Comparison of ENCODE assay signal across 25 cellular contexts in genomic region chr16:28504707-28505404, GRCh38. TPM values are rescaled to one million over a fixed set of nuclear protein-coding genes. Genes with fewer than 3 reads are reported as not detected.
DNase-seq lines count a peak whose midpoint lies in the region; ATAC-seq, FAIRE-seq and TF ChIP-seq lines count a peak whose summit lies in the region.
"Had no signal": no experiment of that assay in that cellular context is flagged by ENCODE, and none has a peak within 500 bp of the region (broad histone marks: within the 10 kb centered on the region; RNA-seq: fewer than 3 reads in every experiment).

No MANE protein-coding gene starts in this region.

- no peaks in the 10 kb centered on the region for H3K27me3 Mint-ChIP-seq in stimulated activated naive CD8-positive, alpha-beta T cell treated with anti-CD3 and anti-CD28 coated beads, Interleukin-15, amount 100 ng/mL, for 72 hours
- H3K27me3 Mint-ChIP-seq: activated naive CD8-positive, alpha-beta T cell treated with anti-CD3 and anti-CD28 coated beads, Interleukin-2, amount 50 U/mL, for 24 hours; dendritic cell treated with granulocyte-macrophage colony-stimulating factor and Interleukin-4, amounts not matched to agents 40 ng/mL and 50 ng/mL, for 4 days; natural killer cell treated with Interleukin-12 subunit alpha and Interleukin-12 subunit beta and Interleukin-15 and Interleukin-18, amount 100 ng/mL, for 72 hours; stimulated activated naive CD8-positive, alpha-beta T cell treated with anti-CD3 and anti-CD28 coated beads, Interleukin-15, Interleukin-2, amounts not matched to agents 100 ng/mL and 50 ng/mL, for 24 hours had no signal

- peaks cover 26% of the 10 kb centered on the region for H3K4me1 Mint-ChIP-seq in stimulated activated naive CD8-positive, alpha-beta T cell treated with anti-CD3 and anti-CD28 coated beads, Interleukin-15, amount 100 ng/mL, for 72 hours

- peaks cover 0 to 6% of the 10 kb centered on the region in 2 donors for H3K4me1 ChIP-seq in kidney (ENCODE audit: control insufficient read depth in 1 of 2, insufficient read depth in 1 of 2, low read depth in 1 of 2, low read length in 2 of 2)
- H3K4me1 ChIP-seq: foreskin keratinocyte had no signal

- H3K36me3 ChIP-seq in kidney (ENCODE audit: control insufficient read depth in 1 of 2, insufficient read depth in 2 of 2, low read length in 2 of 2): no peaks in the 10 kb centered on the region
- H3K36me3 ChIP-seq: brain microvascular endothelial cell, upper lobe of left lung had no signal

- H3K4me3 ChIP-seq in kidney (ENCODE audit: low read length in 2 of 2): no peak overlapping the region
- H3K4me3 ChIP-seq: upper lobe of left lung had no signal

- no peak for TF ChIP-seq CTCF in C4-2B (conservative IDR thresholded peaks at IDR 0.05)
- TF ChIP-seq CTCF in kidney (IDR thresholded peaks at IDR 0.05; ENCODE audit: borderline replicate concordance, extremely low read depth, insufficient read depth): no peak

- intact Hi-C loops in kidney (cut with DNase I): no loop called here

- ATAC-seq in stimulated activated naive CD8-positive, alpha-beta T cell treated with anti-CD3 and anti-CD28 coated beads, Interleukin-15, amount 100 ng/mL, for 72 hours: no peak
- ATAC-seq in GM18867 (IDR thresholded peaks at IDR 0.05; ENCODE audit: unreplicated experiment): no peak
- ATAC-seq in GM19351 (IDR thresholded peaks at IDR 0.05; ENCODE audit: unreplicated experiment): no peak
- ATAC-seq: activated naive CD8-positive, alpha-beta T cell treated with anti-CD3 and anti-CD28 coated beads, Interleukin-2, amount 50 U/mL, for 24 hours; foreskin keratinocyte; natural killer cell treated with Interleukin-12 subunit alpha and Interleukin-12 subunit beta and Interleukin-15 and Interleukin-18, amount 100 ng/mL, for 72 hours had no signal

- H3K9me3 Mint-ChIP-seq in stimulated activated naive CD8-positive, alpha-beta T cell treated with anti-CD3 and anti-CD28 coated beads, Interleukin-15, amount 100 ng/mL, for 72 hours: no peaks in the 10 kb centered on the region
- H3K9me3 Mint-ChIP-seq: activated CD4-positive, alpha-beta T cell treated with anti-CD3 and anti-CD28 coated beads, Interleukin-2, amount 10 ng/mL, durations not matched to agents 24 days and 14 days; activated naive CD8-positive, alpha-beta T cell treated with anti-CD3 and anti-CD28 coated beads, Interleukin-2, amount 50 U/mL, for 24 hours; dendritic cell treated with granulocyte-macrophage colony-stimulating factor and Interleukin-4, amounts not matched to agents 40 ng/mL and 50 ng/mL, for 4 days; natural killer cell treated with Interleukin-12 subunit alpha and Interleukin-12 subunit beta and Interleukin-15 and Interleukin-18, amount 100 ng/mL, for 72 hours; stimulated activated naive CD8-positive, alpha-beta T cell treated with anti-CD3 and anti-CD28 coated beads, Interleukin-15, Interleukin-2, amounts not matched to agents 100 ng/mL and 50 ng/mL, for 24 hours had no signal

- DNase-seq in DMS79 treated with DMSO at 0.1 percent for 48 hours (lab: John Stamatoyannopoulos, UW) (peak; percentile 35), NCI-H69 (lab: John Stamatoyannopoulos, UW) (peak; percentile 74), kidney (peak; percentile 90), HK-2 (ENCODE audit: unreplicated experiment) (no peak)
- DNase-seq in stimulated activated naive CD8-positive, alpha-beta T cell treated with anti-CD3 and anti-CD28 coated beads, Interleukin-15, amount 100 ng/mL, for 72 hours: no peak
- DNase-seq: activated CD4-positive, alpha-beta T cell treated with anti-CD3 and anti-CD28 coated beads, Interleukin-2, amount 10 ng/mL, durations not matched to agents 24 days and 14 days; activated naive CD8-positive, alpha-beta T cell treated with anti-CD3 and anti-CD28 coated beads, Interleukin-2, amount 50 U/mL, for 24 hours; AML-193; brain microvascular endothelial cell; foreskin keratinocyte; hypothalamus; KG1; mesendoderm; NCI-H2227 treated with DMSO at 0.1 percent for 48 hours; stimulated activated CD4-positive, alpha-beta T cell treated with anti-CD3 and anti-CD28 coated beads, Interleukin-1b, Interleukin-23, amount 100 ng/mL, for 48 hours; SW 1271; upper lobe of left lung had no signal

- H3K9me3 ChIP-seq in kidney (ENCODE audit: control insufficient read depth in 1 of 2, low read length in 2 of 2): no peaks in the 10 kb centered on the region
- H3K9me3 ChIP-seq: upper lobe of left lung had no signal

- no peak overlapping the region for H3K9ac ChIP-seq in kidney (ENCODE audit: low read length in 2 of 2)

- peak overlapping the region in 1 of 2 donors; percentile 69 for H3K27ac Mint-ChIP-seq in stimulated activated naive CD8-positive, alpha-beta T cell treated with anti-CD3 and anti-CD28 coated beads, Interleukin-15, amount 100 ng/mL, for 72 hours
- H3K27ac Mint-ChIP-seq: activated CD4-positive, alpha-beta T cell treated with anti-CD3 and anti-CD28 coated beads, Interleukin-2, amount 10 ng/mL, durations not matched to agents 24 days and 14 days; activated naive CD8-positive, alpha-beta T cell treated with anti-CD3 and anti-CD28 coated beads, Interleukin-2, amount 50 U/mL, for 24 hours; dendritic cell treated with granulocyte-macrophage colony-stimulating factor and Interleukin-4, amounts not matched to agents 40 ng/mL and 50 ng/mL, for 4 days; stimulated activated naive CD8-positive, alpha-beta T cell treated with anti-CD3 and anti-CD28 coated beads, Interleukin-15, Interleukin-2, amounts not matched to agents 100 ng/mL and 50 ng/mL, for 24 hours had no signal

- no peak for FAIRE-seq in kidney (lab: Jason Lieb, UNC)
- FAIRE-seq: keratinocyte, TTC549 had no signal

- H3K27ac ChIP-seq in C4-2B: peak overlapping the region; percentile 75
- H3K27ac ChIP-seq in kidney (ENCODE audit: low read depth in 2 of 2, low read length in 2 of 2): no peak overlapping the region
- H3K27ac ChIP-seq: brain microvascular endothelial cell, foreskin keratinocyte had no signal

- H3K4me3 Mint-ChIP-seq in stimulated activated naive CD8-positive, alpha-beta T cell treated with anti-CD3 and anti-CD28 coated beads, Interleukin-15, amount 100 ng/mL, for 72 hours: no peak overlapping the region
- H3K4me3 Mint-ChIP-seq: activated CD4-positive, alpha-beta T cell treated with anti-CD3 and anti-CD28 coated beads, Interleukin-2, amount 10 ng/mL, durations not matched to agents 24 days and 14 days; activated naive CD8-positive, alpha-beta T cell treated with anti-CD3 and anti-CD28 coated beads, Interleukin-2, amount 50 U/mL, for 24 hours; dendritic cell treated with granulocyte-macrophage colony-stimulating factor and Interleukin-4, amounts not matched to agents 40 ng/mL and 50 ng/mL, for 4 days; natural killer cell treated with Interleukin-12 subunit alpha and Interleukin-12 subunit beta and Interleukin-15 and Interleukin-18, amount 100 ng/mL, for 72 hours; stimulated activated naive CD8-positive, alpha-beta T cell treated with anti-CD3 and anti-CD28 coated beads, Interleukin-15, Interleukin-2, amounts not matched to agents 100 ng/mL and 50 ng/mL, for 24 hours had no signal

RNA-seq across cellular contexts. Expression of gene IL27, which starts 1.8 kb away (rescaled TPM):
- total RNA-seq in kidney: 0.31 TPM
- polyA plus RNA-seq in kidney (ENCODE audit: insufficient read depth, low read depth, low replicate concordance): not detected
- total RNA-seq: activated CD4-positive, alpha-beta T cell treated with anti-CD3 and anti-CD28 coated beads, Interleukin-2, amount 10 ng/mL, durations not matched to agents 24 days and 14 days; foreskin keratinocyte had no signal
- polyA plus RNA-seq: foreskin keratinocyte, keratinocyte had no signal

RNA-seq across cellular contexts. Expression of gene APOBR, which starts 10.4 kb away (rescaled TPM):
- total RNA-seq in kidney: 3.2 TPM
- 0.45 TPM for polyA plus RNA-seq in kidney (ENCODE audit: insufficient read depth, low read depth, low replicate concordance)
- total RNA-seq: foreskin keratinocyte had no signal
- polyA plus RNA-seq: foreskin keratinocyte had no signal

RNA-seq across cellular contexts. Expression of gene CLN3, which starts 13.0 kb away (rescaled TPM):
- 35.0 TPM for total RNA-seq in kidney
- polyA plus RNA-seq in kidney (ENCODE audit: insufficient read depth, low read depth, low replicate concordance): 54.1 TPM

RNA-seq across cellular contexts. Expression of gene NPIPB7, which starts 32.7 kb away (rescaled TPM):
- not detected for total RNA-seq in kidney
- polyA plus RNA-seq in kidney (ENCODE audit: insufficient read depth, low read depth, low replicate concordance): not detected
- total RNA-seq: activated CD4-positive, alpha-beta T cell treated with anti-CD3 and anti-CD28 coated beads, Interleukin-2, amount 10 ng/mL, durations not matched to agents 24 days and 14 days; foreskin keratinocyte had no signal
- polyA plus RNA-seq: foreskin keratinocyte, keratinocyte had no signal

RNA-seq across cellular contexts. Expression of gene NUPR1, which starts 33.9 kb away (rescaled TPM):
- total RNA-seq in kidney: 64.7 TPM
- polyA plus RNA-seq in kidney (ENCODE audit: insufficient read depth, low read depth, low replicate concordance): 125 TPM
- total RNA-seq: activated CD4-positive, alpha-beta T cell treated with anti-CD3 and anti-CD28 coated beads, Interleukin-2, amount 10 ng/mL, durations not matched to agents 24 days and 14 days; natural killer cell treated with Interleukin-12 subunit alpha and Interleukin-12 subunit beta and Interleukin-15 and Interleukin-18, amount 100 ng/mL, for 72 hours had no signal

Comparison
In these comparisons a context has a peak if more than half of its experiments do, and no peak if none do; other contexts are left out.
1. DNase-seq: peak in DMS79 treated with DMSO at 0.1 percent for 48 hours (single experiment), NCI-H69 (single experiment) and kidney (single experiment); none in stimulated activated naive CD8-positive, alpha-beta T cell treated with anti-CD3 and anti-CD28 coated beads, Interleukin-15, amount 100 ng/mL, for 72 hours (0 of 2) and HK-2 (single experiment).